Comparison of ENCODE assay signal across 8 cellular contexts in genomic region chr7:131556912-131557457, GRCh38. TPM values are rescaled to one million over a fixed set of nuclear protein-coding genes. Genes with fewer than 3 reads are reported as not detected.
DNase-seq lines count a peak whose midpoint lies in the region; ATAC-seq, FAIRE-seq and TF ChIP-seq lines count a peak whose summit lies in the region.

No MANE protein-coding gene starts in this region.

- peak overlapping the region; percentile 45 for H3K4me3 Mint-ChIP-seq in activated T-helper 2 cell treated with anti-CD3 and anti-CD28 coated beads, Interferon-gamma antibody, Interleukin-2, Interleukin-4, amounts not matched to agents 10 μg/mL and 5 μg/mL and 100 μg/mL, durations not matched to agents 14 hours and 24 hours and 36 hours (ENCODE audit: low read depth)

- H3K4me3 ChIP-seq in DND-41 (ENCODE audit: low read depth in 1 of 2, low read length in 2 of 2) (peak overlapping the region; percentile 26 to 56; a peak in 3 of 4 replicates), lower lobe of right lung (peak overlapping the region; percentile 77), upper lobe of right lung (peak overlapping the region; percentile 60)

- no peaks in the 10 kb centered on the region for H3K9me3 ChIP-seq in DND-41 (ENCODE audit: insufficient read depth, low read length, severe bottlenecking)
- H3K9me3 ChIP-seq in lower lobe of right lung, result no peaks in the 10 kb centered on the region
- H3K9me3 ChIP-seq in upper lobe of right lung, result no peaks in the 10 kb centered on the region

- H3K27ac ChIP-seq in DND-41 (ENCODE audit: low read length) (no peak overlapping the region), lower lobe of right lung (peak overlapping the region; percentile 76), upper lobe of right lung (peak overlapping the region; percentile 74), RWPE1 (no peak overlapping the region)

- H3K36me3 ChIP-seq in DND-41 (ENCODE audit: insufficient read depth, low read length), result no peaks in the 10 kb centered on the region
- no peaks in the 10 kb centered on the region for H3K36me3 ChIP-seq in lower lobe of right lung
- no peaks in the 10 kb centered on the region for H3K36me3 ChIP-seq in upper lobe of right lung

- no peak for TF ChIP-seq CTCF in DND-41 (IDR thresholded peaks at IDR 0.05; ENCODE audit: borderline replicate concordance, extremely low read depth, low read length, poor library complexity, severe bottlenecking)
- no peak for TF ChIP-seq CTCF in lower lobe of right lung (IDR thresholded peaks at IDR 0.05)
- no peak for TF ChIP-seq CTCF in upper lobe of right lung (IDR thresholded peaks at IDR 0.05)
- no peak for TF ChIP-seq CTCF in RWPE1 (conservative IDR thresholded peaks at IDR 0.05; ENCODE audit: low read depth)

- H3K4me1 ChIP-seq in DND-41 (ENCODE audit: insufficient read depth, low read length) (peaks cover 19% of the 10 kb centered on the region), lower lobe of right lung (peaks cover 19% of the 10 kb centered on the region), upper lobe of right lung (peaks cover 17% of the 10 kb centered on the region)

- DNase-seq in DND-41 (no peak), lower lobe of right lung (no peak), upper lobe of right lung (no peak), RWPE1 (ENCODE audit: low spot score) (no peak), RCC 7860 (ENCODE audit: low spot score) (no peak), NCI-H187 (lab: John Stamatoyannopoulos, UW) (no peak)
- DNase-seq in activated T-helper 2 cell treated with anti-CD3 and anti-CD28 coated beads, Interferon-gamma antibody, Interleukin-2, Interleukin-4, amounts not matched to agents 10 μg/mL and 5 μg/mL and 100 μg/mL, durations not matched to agents 14 hours and 24 hours and 36 hours (ENCODE audit: low spot score), result no peak

- no peaks in the 10 kb centered on the region for H3K36me3 Mint-ChIP-seq in activated T-helper 2 cell treated with anti-CD3 and anti-CD28 coated beads, Interferon-gamma antibody, Interleukin-2, Interleukin-4, amounts not matched to agents 10 μg/mL and 5 μg/mL and 100 μg/mL, durations not matched to agents 14 hours and 24 hours and 36 hours (ENCODE audit: low read depth)

- POLR2A ChIA-PET in RWPE1 (lab: Yijun Ruan, JAX; ENCODE audit: low non-redundant PET), result no interaction called here

- H3K4me2 ChIP-seq in DND-41 (ENCODE audit: insufficient read depth, low read length), result peak overlapping the region; percentile 75

- intact Hi-C loops in activated T-helper 2 cell treated with anti-CD3 and anti-CD28 coated beads, Interferon-gamma antibody, Interleukin-2, Interleukin-4, amounts not matched to agents 10 μg/mL and 5 μg/mL and 100 μg/mL, durations not matched to agents 14 hours and 24 hours and 36 hours (cut with micrococcal nuclease), result no loop called here
- intact Hi-C loops in lower lobe of right lung (cut with DNase I) (no loop called here), upper lobe of right lung (cut with DNase I) (no loop called here)

- no peaks in the 10 kb centered on the region for H3K9me3 Mint-ChIP-seq in activated T-helper 2 cell treated with anti-CD3 and anti-CD28 coated beads, Interferon-gamma antibody, Interleukin-2, Interleukin-4, amounts not matched to agents 10 μg/mL and 5 μg/mL and 100 μg/mL, durations not matched to agents 14 hours and 24 hours and 36 hours

- H3K79me2 ChIP-seq in DND-41 (ENCODE audit: insufficient read depth, low read length), result no peaks in the 10 kb centered on the region

- H3K27me3 ChIP-seq in DND-41 (ENCODE audit: insufficient read depth, low read length, poor library complexity) (peaks cover 20% of the 10 kb centered on the region), lower lobe of right lung (ENCODE audit: low read depth) (peaks cover 8% of the 10 kb centered on the region), upper lobe of right lung (no peaks in the 10 kb centered on the region)

- no peaks in the 10 kb centered on the region; the same call in 1 of the 2 replicates for H4K20me1 ChIP-seq in DND-41 (ENCODE audit: insufficient read depth, low read length)

- no peak for FAIRE-seq in RCC 7860 (lab: Jason Lieb, UNC)

- ATAC-seq in DND-41 (ENCODE audit: insufficient read depth, low read depth) (peak; percentile 48), HG03025 (IDR thresholded peaks at IDR 0.05; ENCODE audit: low FRiP score, unreplicated experiment) (peak; percentile 9), lower lobe of right lung (no peak), upper lobe of right lung (no peak)

- peaks cover 6% of the 10 kb centered on the region for H3K4me1 Mint-ChIP-seq in activated T-helper 2 cell treated with anti-CD3 and anti-CD28 coated beads, Interferon-gamma antibody, Interleukin-2, Interleukin-4, amounts not matched to agents 10 μg/mL and 5 μg/mL and 100 μg/mL, durations not matched to agents 14 hours and 24 hours and 36 hours (ENCODE audit: low read depth)

- H3K27me3 Mint-ChIP-seq in activated T-helper 2 cell treated with anti-CD3 and anti-CD28 coated beads, Interferon-gamma antibody, Interleukin-2, Interleukin-4, amounts not matched to agents 10 μg/mL and 5 μg/mL and 100 μg/mL, durations not matched to agents 14 hours and 24 hours and 36 hours (ENCODE audit: low read depth), result peaks cover 67% of the 10 kb centered on the region

- H3K9ac ChIP-seq in DND-41 (ENCODE audit: low read depth, low read length), result peak overlapping the region; percentile 55

- H3K27ac Mint-ChIP-seq in activated T-helper 2 cell treated with anti-CD3 and anti-CD28 coated beads, Interferon-gamma antibody, Interleukin-2, Interleukin-4, amounts not matched to agents 10 μg/mL and 5 μg/mL and 100 μg/mL, durations not matched to agents 14 hours and 24 hours and 36 hours, result no peak overlapping the region

- CTCF ChIA-PET in RWPE1 (lab: Yijun Ruan, JAX), result interaction anchor here (0.6 kb wide), 1 partner anchor 43 kb away, joined by 4 read pairs; no protein-coding TSS in a partner anchor

- peak overlapping the region; percentile 61 for H2AFZ ChIP-seq in DND-41 (ENCODE audit: low read depth, low read length)

RNA-seq across cellular contexts. Expression of gene PODXL, which starts 0.6 kb away (rescaled TPM):
- total RNA-seq in activated T-helper 2 cell treated with anti-CD3 and anti-CD28 coated beads, Interferon-gamma antibody, Interleukin-2, Interleukin-4, amounts not matched to agents 10 μg/mL and 5 μg/mL and 100 μg/mL, durations not matched to agents 14 hours and 24 hours and 36 hours, result 0.68 and 0.76 TPM in 2 replicates
- total RNA-seq in lower lobe of right lung (116 TPM), upper lobe of right lung (99.9 TPM)

Comparison
In these comparisons a context has a peak if more than half of its experiments do, and no peak if none do; other contexts are left out.
1. ATAC-seq: peak in DND-41 (single experiment) and HG03025 (single experiment); none in lower lobe of right lung (0 of 2) and upper lobe of right lung (single experiment).
2. H3K27ac ChIP-seq: peak in lower lobe of right lung (single experiment) and upper lobe of right lung (single experiment); none in DND-41 (single experiment) and RWPE1 (single experiment).
3. RNA of gene PODXL, which starts 0.6 kb away (total RNA-seq): 116 TPM in lower lobe of right lung (single experiment) and 99.9 TPM in upper lobe of right lung (single experiment); 0.68 to 0.76 TPM in activated T-helper 2 cell treated with anti-CD3 and anti-CD28 coated beads, Interferon-gamma antibody, Interleukin-2, Interleukin-4, amounts not matched to agents 10 μg/mL and 5 μg/mL and 100 μg/mL, durations not matched to agents 14 hours and 24 hours and 36 hours; every median in the first group is over 10 times any median in the second.
4. Peak in every context shown above with its lines, with median percentiles within 50 percentile points of each other: H3K4me3 ChIP-seq.